ENCODE assay signal across 19 cellular contexts in the genomic region with DNA sequence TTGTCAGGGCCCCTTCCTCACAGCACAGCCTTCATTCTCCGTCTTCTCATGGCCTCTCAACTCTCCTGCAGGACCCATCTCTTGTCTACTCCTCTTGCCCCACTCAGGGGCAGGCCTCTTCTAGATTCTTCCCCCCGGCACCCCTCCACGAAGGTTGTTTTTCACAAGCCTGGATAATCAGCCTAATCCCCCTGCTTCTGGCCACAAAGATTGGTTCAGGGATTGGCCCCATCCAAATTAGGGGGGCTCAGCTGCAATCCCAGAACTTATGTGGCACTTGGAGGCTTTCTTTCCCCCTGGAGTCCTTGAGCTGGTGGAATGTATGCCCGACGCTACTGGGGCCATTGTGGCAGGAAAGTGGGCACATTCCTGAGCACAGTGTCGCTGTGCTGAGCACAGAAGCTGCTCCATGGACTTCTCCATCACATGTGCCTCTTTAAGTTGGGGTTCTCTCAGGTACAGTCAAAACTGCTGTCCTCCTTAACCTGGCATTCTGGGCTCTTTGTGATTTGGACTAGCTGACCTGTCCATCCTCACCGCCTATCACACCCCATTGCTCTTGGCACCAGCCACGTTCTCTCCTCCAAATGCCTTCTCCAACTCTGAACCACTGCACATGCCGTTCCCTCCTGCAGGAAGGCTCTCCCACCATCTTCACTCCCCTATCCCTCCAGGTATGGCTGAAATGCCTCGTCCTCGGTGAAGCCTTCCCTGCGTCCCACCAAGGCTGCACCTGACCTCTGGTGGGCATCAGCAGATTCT.
DNase-seq lines count a peak whose midpoint lies in the region; ATAC-seq and TF ChIP-seq lines count a peak whose summit lies in the region.
"Had no signal": no experiment of that assay in that cellular context is flagged by ENCODE, and none has a peak within 500 bp of the region (broad histone marks: within the 10 kb centered on the region; RNA-seq: fewer than 3 reads in every experiment).

No MANE protein-coding gene starts in this region.

- ATAC-seq in GM18502 (IDR thresholded peaks at IDR 0.05; ENCODE audit: poor library complexity, unreplicated experiment) (no peak), HG03457 (IDR thresholded peaks at IDR 0.05; ENCODE audit: unreplicated experiment) (no peak)
- ATAC-seq: activated CD4-positive, alpha-beta T cell treated with anti-CD3 and anti-CD28 coated beads for 36 hours; psoas muscle; stimulated activated naive CD8-positive, alpha-beta T cell treated with anti-CD3 and anti-CD28 coated beads, Interleukin-15, amount 100 ng/mL, for 72 hours; T-helper 17 cell had no signal

- H3K56ac ChIP-seq in H9 (ENCODE audit: insufficient read length, low read depth, low read length), result no peak overlapping the region

- H3K14ac ChIP-seq in H9 (ENCODE audit: insufficient read depth, low read length), result no peak overlapping the region

- no peak overlapping the region for H3K27ac Mint-ChIP-seq in activated CD4-positive, alpha-beta memory T cell treated with anti-CD3 and anti-CD28 coated beads, Interleukin-2, amount 10 ng/mL, durations not matched to agents 7 days and 5 days
- H3K27ac Mint-ChIP-seq in activated CD4-positive, alpha-beta memory T cell treated with anti-CD3 and anti-CD28 coated beads for 36 hours, result no peak overlapping the region
- H3K27ac Mint-ChIP-seq in H9, result peak overlapping the region in 2 of 3 experiments; percentile 13 to 29; a peak in 3 of 7 replicates
- no peak overlapping the region for H3K27ac Mint-ChIP-seq in endothelial cell (ENCODE audit: unreplicated experiment)
- H3K27ac Mint-ChIP-seq in endodermal cell, result no peak overlapping the region
- H3K27ac Mint-ChIP-seq: activated CD4-positive, alpha-beta T cell treated with anti-CD3 and anti-CD28 coated beads for 36 hours; HFFc6; T-helper 17 cell had no signal

- intact Hi-C loops in activated CD4-positive, alpha-beta memory T cell treated with anti-CD3 and anti-CD28 coated beads for 36 hours (cut with micrococcal nuclease), result loop anchor here (10.0 kb wide), 1 partner anchor 186 kb away; no protein-coding TSS in a partner anchor

- H3K79me2 ChIP-seq in H9 (ENCODE audit: insufficient read depth, low read length) (no peaks in the 10 kb centered on the region), osteoblast (ENCODE audit: insufficient read depth, low read length) (no peaks in the 10 kb centered on the region)

- no peaks in the 10 kb centered on the region for H3K9me3 Mint-ChIP-seq in activated CD4-positive, alpha-beta memory T cell treated with anti-CD3 and anti-CD28 coated beads, Interleukin-2, amount 10 ng/mL, durations not matched to agents 7 days and 5 days
- H3K9me3 Mint-ChIP-seq in activated CD4-positive, alpha-beta memory T cell treated with anti-CD3 and anti-CD28 coated beads for 36 hours, result no peaks in the 10 kb centered on the region
- H3K9me3 Mint-ChIP-seq in H9 (no peaks in the 10 kb centered on the region), endothelial cell (ENCODE audit: unreplicated experiment) (no peaks in the 10 kb centered on the region), endodermal cell (no peaks in the 10 kb centered on the region)
- H3K9me3 Mint-ChIP-seq: stimulated activated naive CD8-positive, alpha-beta T cell treated with anti-CD3 and anti-CD28 coated beads, Interleukin-15, amount 100 ng/mL, for 72 hours had no signal

- H4K20me1 ChIP-seq in H9 (ENCODE audit: control insufficient read depth, insufficient read depth, insufficient read length), result no peaks in the 10 kb centered on the region
- H4K20me1 ChIP-seq in osteoblast (ENCODE audit: insufficient read depth, low read length), result no peaks in the 10 kb centered on the region

- H3K4me3 ChIP-seq in osteoblast (ENCODE audit: insufficient read depth, low read length) (no peak overlapping the region), endodermal cell (ENCODE audit: low read length) (no peak overlapping the region)
- H3K4me3 ChIP-seq: psoas muscle, vagina had no signal

- no peak overlapping the region for H2BK12ac ChIP-seq in H9 (ENCODE audit: insufficient read length, low read depth, low read length)

- no peak overlapping the region for H2AK5ac ChIP-seq in H9 (ENCODE audit: insufficient read length, low read length)

- no peak overlapping the region for H2BK20ac ChIP-seq in H9 (ENCODE audit: low read depth, low read length, poor library complexity, severe bottlenecking)

- H2BK5ac ChIP-seq in H9 (ENCODE audit: insufficient read length, low read length), result no peak overlapping the region

- no peak overlapping the region for H3K4me2 ChIP-seq in H9 (ENCODE audit: insufficient read depth, insufficient read length, low read length)
- H3K4me2 ChIP-seq in osteoblast (ENCODE audit: insufficient read depth, low read length), result no peak overlapping the region

- H4K8ac ChIP-seq in H9 (replicated peaks; ENCODE audit: insufficient read length, low read depth, low read length), result no peak overlapping the region

- H3K23me2 ChIP-seq in H9 (ENCODE audit: insufficient read length, low read depth, low read length, poor library complexity, severe bottlenecking), result no peaks in the 10 kb centered on the region

- H2AFZ ChIP-seq in H9 (ENCODE audit: low read length) (no peak overlapping the region), osteoblast (ENCODE audit: low read length) (no peak overlapping the region)

- H3T11ph ChIP-seq in H9 (ENCODE audit: low read length), result no peak overlapping the region

- no peaks in the 10 kb centered on the region for H3K36me3 Mint-ChIP-seq in activated CD4-positive, alpha-beta memory T cell treated with anti-CD3 and anti-CD28 coated beads, Interleukin-2, amount 10 ng/mL, durations not matched to agents 7 days and 5 days (ENCODE audit: low read depth)
- no peaks in the 10 kb centered on the region for H3K36me3 Mint-ChIP-seq in activated CD4-positive, alpha-beta memory T cell treated with anti-CD3 and anti-CD28 coated beads for 36 hours
- H3K36me3 Mint-ChIP-seq in H9 (ENCODE audit: insufficient read depth in 1 of 3, low read depth in 3 of 3) (no peaks in the 10 kb centered on the region; a peak in 1 of 7 replicates), endothelial cell (ENCODE audit: low read depth, unreplicated experiment) (no peaks in the 10 kb centered on the region), endodermal cell (ENCODE audit: low read depth) (no peaks in the 10 kb centered on the region)

- peaks cover 11% of the 10 kb centered on the region for H3K4me1 Mint-ChIP-seq in activated CD4-positive, alpha-beta memory T cell treated with anti-CD3 and anti-CD28 coated beads, Interleukin-2, amount 10 ng/mL, durations not matched to agents 7 days and 5 days
- H3K4me1 Mint-ChIP-seq in activated CD4-positive, alpha-beta memory T cell treated with anti-CD3 and anti-CD28 coated beads for 36 hours (ENCODE audit: low read depth), result peaks cover 9% of the 10 kb centered on the region
- H3K4me1 Mint-ChIP-seq in H9 (0 out of 4 replicates have a peak, but pooled peaks cover 0 to 3% of the 10 kb centered on the region in 2 experiments), endothelial cell (ENCODE audit: unreplicated experiment) (no peaks in the 10 kb centered on the region), endodermal cell (no peaks in the 10 kb centered on the region)

- CTCF ChIA-PET in activated CD4-positive, alpha-beta memory T cell treated with anti-CD3 and anti-CD28 coated beads, Interleukin-2, amount 10 ng/mL, durations not matched to agents 7 days and 5 days (lab: Charles Lee), result no interaction called here
- CTCF ChIA-PET in activated CD4-positive, alpha-beta memory T cell treated with anti-CD3 and anti-CD28 coated beads for 36 hours (lab: Charles Lee), result no interaction called here

- H3K79me1 ChIP-seq in H9 (ENCODE audit: insufficient read depth, low read depth, low read length, poor library complexity, severe bottlenecking), result no peaks in the 10 kb centered on the region

- POLR2A ChIA-PET in activated CD4-positive, alpha-beta memory T cell treated with anti-CD3 and anti-CD28 coated beads, Interleukin-2, amount 10 ng/mL, durations not matched to agents 7 days and 5 days (lab: Charles Lee), result no interaction called here
- POLR2A ChIA-PET in activated CD4-positive, alpha-beta memory T cell treated with anti-CD3 and anti-CD28 coated beads for 36 hours (lab: Charles Lee), result no interaction called here

- no peak overlapping the region for H3K4me3 Mint-ChIP-seq in activated CD4-positive, alpha-beta memory T cell treated with anti-CD3 and anti-CD28 coated beads, Interleukin-2, amount 10 ng/mL, durations not matched to agents 7 days and 5 days
- H3K4me3 Mint-ChIP-seq in activated CD4-positive, alpha-beta memory T cell treated with anti-CD3 and anti-CD28 coated beads for 36 hours, result no peak overlapping the region
- H3K4me3 Mint-ChIP-seq in H9, result no peak overlapping the region
- peak overlapping the region; percentile 39 for H3K4me3 Mint-ChIP-seq in endothelial cell (ENCODE audit: unreplicated experiment)
- no peak overlapping the region for H3K4me3 Mint-ChIP-seq in endodermal cell
- H3K4me3 Mint-ChIP-seq: activated CD4-positive, alpha-beta T cell treated with anti-CD3 and anti-CD28 coated beads for 36 hours; HFFc6; stimulated activated naive CD8-positive, alpha-beta T cell treated with anti-CD3 and anti-CD28 coated beads, Interleukin-15, amount 100 ng/mL, for 72 hours; T-helper 17 cell had no signal

- no peak overlapping the region for H2BK15ac ChIP-seq in H9 (ENCODE audit: low read depth, low read length)

- peak; percentile 11 for DNase-seq in activated CD4-positive, alpha-beta memory T cell treated with anti-CD3 and anti-CD28 coated beads, Interleukin-2, amount 10 ng/mL, durations not matched to agents 7 days and 5 days
- no peak for DNase-seq in activated CD4-positive, alpha-beta memory T cell treated with anti-CD3 and anti-CD28 coated beads for 36 hours
- no peak for DNase-seq in H9
- DNase-seq in endothelial cell (ENCODE audit: low spot score), result peak; percentile 3
- DNase-seq in osteoblast (ENCODE audit: insufficient read length, low spot score, missing footprints), result peak; percentile 47
- no peak for DNase-seq in endodermal cell
- DNase-seq: activated CD4-positive, alpha-beta T cell treated with anti-CD3 and anti-CD28 coated beads for 36 hours; Calu3; HFFc6; KG1; NCI-H1417 treated with DMSO at 0.1 percent for 48 hours; NCI-H774; T-helper 17 cell had no signal

- H3K27me3 Mint-ChIP-seq in activated CD4-positive, alpha-beta memory T cell treated with anti-CD3 and anti-CD28 coated beads, Interleukin-2, amount 10 ng/mL, durations not matched to agents 7 days and 5 days, result peaks cover 2% of the 10 kb centered on the region
- H3K27me3 Mint-ChIP-seq in activated CD4-positive, alpha-beta memory T cell treated with anti-CD3 and anti-CD28 coated beads for 36 hours, result peaks cover 7% of the 10 kb centered on the region
- H3K27me3 Mint-ChIP-seq in H9 (ENCODE audit: low read depth) (peaks cover 6% of the 10 kb centered on the region), endothelial cell (ENCODE audit: unreplicated experiment) (peaks cover 22% of the 10 kb centered on the region), endodermal cell (ENCODE audit: insufficient read depth) (peaks cover 3% of the 10 kb centered on the region)

- H4K5ac ChIP-seq in H9 (ENCODE audit: insufficient read length, low read depth, low read length), result no peak overlapping the region

- H3K23ac ChIP-seq in H9 (ENCODE audit: insufficient read length, low read depth, low read length), result no peak overlapping the region

- no peak overlapping the region for H3K4ac ChIP-seq in H9 (ENCODE audit: low read depth, low read length)

- no peak for TF ChIP-seq CTCF in H9 (conservative IDR thresholded peaks at IDR 0.05)
- no peak for TF ChIP-seq CTCF in endothelial cell (IDR thresholded peaks at IDR 0.05; ENCODE audit: unreplicated experiment)
- TF ChIP-seq CTCF in osteoblast (IDR thresholded peaks at IDR 0.05; ENCODE audit: extremely low read depth, low read depth, low read length), result no peak
- no peak for TF ChIP-seq CTCF in endodermal cell (conservative IDR thresholded peaks at IDR 0.05)

- H3K27me3 ChIP-seq in H9 (ENCODE audit: insufficient read depth, low read length) (no peaks in the 10 kb centered on the region), osteoblast (ENCODE audit: insufficient read depth, low read length) (peaks cover 8% of the 10 kb centered on the region), endodermal cell (ENCODE audit: control insufficient read depth, insufficient read depth, low read length, poor library complexity, severe bottlenecking) (no peaks in the 10 kb centered on the region)
- H3K27me3 ChIP-seq: vagina had no signal

- H3K27ac ChIP-seq in H9 (ENCODE audit: insufficient read length, low read depth, low read length) (no peak overlapping the region), osteoblast (ENCODE audit: low read depth, low read length) (no peak overlapping the region), endodermal cell (ENCODE audit: low read depth, low read length) (no peak overlapping the region)
- H3K27ac ChIP-seq: psoas muscle, RWPE1, vagina had no signal

- H2BK120ac ChIP-seq in H9 (ENCODE audit: low read depth, low read length, poor library complexity, severe bottlenecking), result no peak overlapping the region

- H3K9ac ChIP-seq in H9 (ENCODE audit: extremely low read depth, insufficient read length, low read length) (no peak overlapping the region), endodermal cell (ENCODE audit: extremely low read depth, low read length, poor library complexity, severe bottlenecking) (no peak overlapping the region)

- H4K91ac ChIP-seq in H9 (ENCODE audit: insufficient read length, low read depth, low read length), result no peak overlapping the region

- whole genome bisulfite sequencing in H9 (ENCODE audit: extremely low coverage, insufficient read length, low lambda C conversion rate), result no CpG with 5 or more reads among the region's 12 CpGs
- 80 to 82% methylated on average over 11 to 12 of the region's 12 CpGs for WGBS in endodermal cell (ENCODE audit: insufficient coverage in 1 of 2, insufficient read length in 1 of 2), 2 experiments

- H3K4me1 ChIP-seq in H9 (ENCODE audit: insufficient read depth, low read length) (no peaks in the 10 kb centered on the region), osteoblast (ENCODE audit: insufficient read depth, low read length) (peaks cover 11% of the 10 kb centered on the region), endodermal cell (ENCODE audit: control insufficient read depth, insufficient read depth, low read length) (no peaks in the 10 kb centered on the region)
- H3K4me1 ChIP-seq: psoas muscle, vagina had no signal

- H3K36me3 ChIP-seq in osteoblast (ENCODE audit: insufficient read depth, low read length) (no peaks in the 10 kb centered on the region), endodermal cell (ENCODE audit: control insufficient read depth, insufficient read depth, low read length) (no peaks in the 10 kb centered on the region)
- H3K36me3 ChIP-seq: vagina had no signal

- H3K18ac ChIP-seq in H9 (ENCODE audit: insufficient read length, low read depth, low read length), result no peak overlapping the region

- H3K9me3 ChIP-seq in H9 (ENCODE audit: control insufficient read depth, low read depth, low read length) (no peaks in the 10 kb centered on the region), osteoblast (ENCODE audit: low read depth, low read length) (no peaks in the 10 kb centered on the region), endodermal cell (ENCODE audit: control insufficient read depth, low read length) (no peaks in the 10 kb centered on the region)
- H3K9me3 ChIP-seq: psoas muscle, vagina had no signal

Comparison
In these comparisons a context has a peak if more than half of its experiments do, and no peak if none do; other contexts are left out.
1. DNase-seq: peak in activated CD4-positive, alpha-beta memory T cell treated with anti-CD3 and anti-CD28 coated beads, Interleukin-2, amount 10 ng/mL, durations not matched to agents 7 days and 5 days (single experiment), endothelial cell (single experiment) and osteoblast (single experiment); none in activated CD4-positive, alpha-beta memory T cell treated with anti-CD3 and anti-CD28 coated beads for 36 hours (single experiment), H9 (single experiment) and endodermal cell (single experiment).
2. H3K27ac Mint-ChIP-seq: peak in H9 (2 of 3); none in activated CD4-positive, alpha-beta memory T cell treated with anti-CD3 and anti-CD28 coated beads, Interleukin-2, amount 10 ng/mL, durations not matched to agents 7 days and 5 days (single experiment), activated CD4-positive, alpha-beta memory T cell treated with anti-CD3 and anti-CD28 coated beads for 36 hours (single experiment), endothelial cell (single experiment) and endodermal cell (single experiment).